Comparison of ENCODE assay signal across 8 cellular contexts in the genomic region with DNA sequence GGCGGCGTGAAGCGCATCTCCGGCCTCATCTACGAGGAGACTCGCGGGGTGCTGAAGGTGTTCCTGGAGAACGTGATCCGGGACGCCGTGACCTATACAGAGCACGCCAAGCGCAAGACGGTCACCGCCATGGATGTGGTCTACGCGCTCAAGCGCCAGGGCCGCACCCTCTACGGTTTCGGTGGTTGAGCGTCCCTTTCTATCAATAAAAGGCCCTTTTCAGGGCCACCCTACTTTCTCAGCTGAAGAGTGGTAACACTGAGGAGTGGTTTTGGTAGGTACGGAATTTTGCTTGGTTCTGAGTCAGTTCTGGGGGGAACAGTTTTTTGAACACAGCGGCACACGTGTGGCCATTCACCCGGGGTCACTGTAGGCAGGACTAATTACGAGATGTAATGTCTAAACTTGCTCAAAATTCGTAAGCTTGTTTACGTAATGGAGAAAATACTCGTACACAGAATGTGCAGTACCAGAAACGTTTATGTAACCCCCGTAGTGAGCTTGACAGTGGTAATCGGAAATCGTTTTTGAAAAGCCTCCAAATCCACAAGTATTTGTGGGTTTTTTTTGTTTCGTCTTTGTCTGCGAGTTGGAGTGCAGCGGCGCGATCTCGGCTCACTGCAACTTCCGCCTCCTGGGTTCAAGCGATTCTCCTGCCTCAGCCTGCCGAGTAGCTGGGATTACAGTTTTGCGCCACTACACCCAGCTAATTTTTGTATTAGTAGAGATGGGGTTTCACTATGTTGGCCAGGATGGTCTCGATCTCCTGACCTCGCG.
DNase-seq lines count a peak whose midpoint lies in the region; ATAC-seq, FAIRE-seq and TF ChIP-seq lines count a peak whose summit lies in the region.
"Not testable (repeated sequence)": the region's sequence is repeated elsewhere in the genome, so short reads cannot be mapped to it uniquely, and the experiment has no call there.

No MANE protein-coding gene starts in this region.

- no CpG with 5 or more reads among the region's 47 CpGs for WGBS in mesendoderm (ENCODE audit: extremely low coverage, insufficient coverage, low lambda C conversion rate)

- DNase-seq in EH (ENCODE audit: low read depth) (peak; percentile 85), endothelial cell of umbilical vein (ENCODE audit: low read depth, low spot score) (peak; percentile 65), mesendoderm (peak; percentile 64)
- not testable (repeated sequence) for DNase-seq in NT2/D1 (ENCODE audit: low read depth, low spot score)
- DNase-seq in activated CD8-positive, alpha-beta memory T cell treated with anti-CD3 and anti-CD28 coated beads for 48 hours (ENCODE audit: low read depth in 2 of 3, low spot score in 2 of 3), result peak in 2 of 3 experiments; percentile 30

- H3K4me3 Mint-ChIP-seq in stimulated activated naive CD8-positive, alpha-beta T cell treated with anti-CD3 and anti-CD28 coated beads, Interleukin-15, Interleukin-2, amounts not matched to agents 100 ng/mL and 50 ng/mL, for 24 hours, result peak overlapping the region; percentile 90

- not testable (repeated sequence) for H3K9me3 Mint-ChIP-seq in stimulated activated naive CD8-positive, alpha-beta T cell treated with anti-CD3 and anti-CD28 coated beads, Interleukin-15, Interleukin-2, amounts not matched to agents 100 ng/mL and 50 ng/mL, for 24 hours

- H3K4me3 ChIP-seq in NT2/D1 (ENCODE audit: insufficient read length, low read depth) (peak overlapping the region; percentile 57), endothelial cell of umbilical vein (replicated peaks in 1 of 3; ENCODE audit: insufficient read depth in 1 of 3, low read depth in 1 of 3, low read length in 3 of 3) (peak overlapping the region; percentile 44 to 97 (median 73)), mesendoderm (ENCODE audit: low read length) (peak overlapping the region; percentile 88)

- H3K23ac ChIP-seq in mesendoderm (ENCODE audit: low read length), result not testable (repeated sequence)

- POLR2A ChIA-PET in endothelial cell of umbilical vein (lab: Charles Lee), result interaction anchor here (0.6 to 3.0 kb wide), 12 partner anchors 10 to 1793 kb away, joined by 3 to 31 read pairs (median 6); a partner anchor contains a TSS

- TF ChIP-seq POLR2A in endothelial cell of umbilical vein (IDR thresholded peaks at IDR 0.05; ENCODE audit: low read depth, low read length), result peak; percentile 87

- TSS peak; percentile 96 for BruUV-seq in endothelial cell of umbilical vein (replicated peaks; lab: Mats Ljungman, UMichigan)

- H3K4ac ChIP-seq in mesendoderm (ENCODE audit: low read depth, low read length), result peak overlapping the region; percentile 68

- H2BK15ac ChIP-seq in mesendoderm (replicated peaks; ENCODE audit: low read depth), result not testable (repeated sequence)

- dilution Hi-C loops in endothelial cell of umbilical vein (cut with MboI; ENCODE audit: extremely low pct_ligation_motif_present, low sequenced_read_pairs), result loop anchor here (5.0 kb wide), 2 partner anchors 43 to 68 kb away; a partner anchor contains a TSS

- H3K9me1 ChIP-seq in endothelial cell of umbilical vein (replicated peaks; ENCODE audit: control insufficient read depth, extremely low read depth, insufficient read depth, low read length), result not testable (repeated sequence)

- intact Hi-C loops in endothelial cell of umbilical vein (cut with micrococcal nuclease), result loop anchor here (1.0 to 2.0 kb wide), 3 partner anchors 13 to 49 kb away; a partner anchor contains a TSS

- peak overlapping the region; percentile 90 for H3K56ac ChIP-seq in mesendoderm (ENCODE audit: low read length)

- peaks cover 44% of the 10 kb centered on the region for H3K4me1 Mint-ChIP-seq in stimulated activated naive CD8-positive, alpha-beta T cell treated with anti-CD3 and anti-CD28 coated beads, Interleukin-15, Interleukin-2, amounts not matched to agents 100 ng/mL and 50 ng/mL, for 24 hours (ENCODE audit: low read depth)

- H4K20me1 ChIP-seq in endothelial cell of umbilical vein (replicated peaks; ENCODE audit: control insufficient read depth, extremely low read depth, insufficient read depth, low read length), result not testable (repeated sequence)

- H3K27ac Mint-ChIP-seq in stimulated activated naive CD8-positive, alpha-beta T cell treated with anti-CD3 and anti-CD28 coated beads, Interleukin-15, Interleukin-2, amounts not matched to agents 100 ng/mL and 50 ng/mL, for 24 hours, result peak overlapping the region; percentile 98

- not testable (repeated sequence) for H3K36me3 ChIP-seq in NT2/D1 (ENCODE audit: insufficient read depth, insufficient read length, low read length); endothelial cell of umbilical vein (ENCODE audit: control insufficient read depth in 2 of 2, extremely low read depth in 1 of 2, insufficient read depth in 2 of 2, low read length in 2 of 2); mesendoderm (ENCODE audit: control insufficient read depth, insufficient read depth, low read length)

- FAIRE-seq in endothelial cell of umbilical vein (lab: Jason Lieb, UNC), result not testable (repeated sequence)

- H4K5ac ChIP-seq in mesendoderm (ENCODE audit: low read length), result not testable (repeated sequence)

- H3K4me2 ChIP-seq in endothelial cell of umbilical vein (ENCODE audit: insufficient read depth, low read length) (peak overlapping the region; percentile 97), mesendoderm (ENCODE audit: low read length) (peak overlapping the region; percentile 40)

- not testable (repeated sequence) for TF ChIP-seq CTCF in endothelial cell of umbilical vein (IDR thresholded peaks at IDR 0.05; ENCODE audit: extremely low read depth in 1 of 2, insufficient read depth in 1 of 2, low read depth in 1 of 2, low read length in 2 of 2)

- H2BK120ac ChIP-seq in mesendoderm (ENCODE audit: low read depth, low read length), result peak overlapping the region; percentile 54

- H4K8ac ChIP-seq in mesendoderm (ENCODE audit: low read depth, low read length), result not testable (repeated sequence)

- ATAC-seq in GM21529 (IDR thresholded peaks at IDR 0.05; ENCODE audit: unreplicated experiment) (peak; percentile 64), HG03558 (IDR thresholded peaks at IDR 0.05; ENCODE audit: extremely low read depth, unreplicated experiment) (peak; percentile 24)

- not testable (repeated sequence) for H3K27me3 Mint-ChIP-seq in stimulated activated naive CD8-positive, alpha-beta T cell treated with anti-CD3 and anti-CD28 coated beads, Interleukin-15, Interleukin-2, amounts not matched to agents 100 ng/mL and 50 ng/mL, for 24 hours

- peak overlapping the region; percentile 73 for H2BK5ac ChIP-seq in mesendoderm (ENCODE audit: low read length)

- not testable (repeated sequence) for H3K36me3 Mint-ChIP-seq in stimulated activated naive CD8-positive, alpha-beta T cell treated with anti-CD3 and anti-CD28 coated beads, Interleukin-15, Interleukin-2, amounts not matched to agents 100 ng/mL and 50 ng/mL, for 24 hours (ENCODE audit: low read depth)

- H3K4me1 ChIP-seq in NT2/D1 (ENCODE audit: insufficient read depth, insufficient read length); endothelial cell of umbilical vein (ENCODE audit: control insufficient read depth, extremely low read depth, insufficient read depth, low read length); mesendoderm (ENCODE audit: control insufficient read depth, low read depth, low read length): not testable (repeated sequence)

- H3K18ac ChIP-seq in mesendoderm (ENCODE audit: low read length), result peak overlapping the region; percentile 96

- CTCF ChIA-PET in endothelial cell of umbilical vein (lab: Charles Lee), result interaction anchor here (0.9 to 8.8 kb wide), 7 partner anchors 13 to 71 kb away, joined by 3 to 117 read pairs (median 5); a partner anchor contains a TSS

- H2AK5ac ChIP-seq in mesendoderm (ENCODE audit: low read length), result not testable (repeated sequence)

- H3K79me2 ChIP-seq in endothelial cell of umbilical vein (ENCODE audit: control insufficient read depth, insufficient read depth, low read length); mesendoderm (ENCODE audit: control insufficient read depth, insufficient read depth, low read length): not testable (repeated sequence)

- not testable (repeated sequence) for H3K27me3 ChIP-seq in NT2/D1 (ENCODE audit: insufficient read depth, insufficient read length); endothelial cell of umbilical vein (ENCODE audit: control insufficient read depth in 2 of 2, insufficient read depth in 2 of 2, low read length in 2 of 2); mesendoderm (ENCODE audit: insufficient read depth, low read length, poor library complexity)

- H3K9ac ChIP-seq in NT2/D1 (ENCODE audit: insufficient read length, low read depth) (peak overlapping the region; percentile 87), endothelial cell of umbilical vein (replicated peaks; ENCODE audit: extremely low read depth, insufficient read depth, low read length) (peak overlapping the region; percentile 98), mesendoderm (ENCODE audit: low read length) (peak overlapping the region; percentile 97)

- not testable (repeated sequence) for H2AFZ ChIP-seq in endothelial cell of umbilical vein (ENCODE audit: low read depth, low read length)

- H3K27ac ChIP-seq in endothelial cell of umbilical vein (ENCODE audit: insufficient read depth, low read depth, low read length) (peak overlapping the region; percentile 91), mesendoderm (ENCODE audit: low read depth, low read length) (peak overlapping the region; percentile 89)

- peaks cover 10% of the 10 kb centered on the region; the same call in 1 of the 2 replicates for H3K9me3 ChIP-seq in NT2/D1 (ENCODE audit: insufficient read depth, low read length)
- H3K9me3 ChIP-seq in endothelial cell of umbilical vein (replicated peaks; ENCODE audit: control insufficient read depth, insufficient read depth, low read length), result not testable (repeated sequence)

- H3K79me1 ChIP-seq in mesendoderm (ENCODE audit: low read length), result not testable (repeated sequence)

TF ChIP-seq in endothelial cell of umbilical vein, 7 proteins besides CTCF, POLR2A, EP300 and RAD21:
- TF ChIP-seq POLR2AphosphoS5 (IDR thresholded peaks at IDR 0.05; ENCODE audit: insufficient read depth, low read depth, low read length), result peak; percentile 73
TF ChIP-seq in endothelial cell of umbilical vein: peak in this region for 1; not testable (repeated sequence) for 6.
